ENCODE assay signal across 8 cellular contexts in genomic region chr4:183471960-183472708, GRCh38. TPM values are rescaled to one million over a fixed set of nuclear protein-coding genes. Genes with fewer than 3 reads are reported as not detected.
DNase-seq lines count a peak whose midpoint lies in the region; ATAC-seq and TF ChIP-seq lines count a peak whose summit lies in the region.

No MANE protein-coding gene starts in this region.

- intact Hi-C loops in activated CD4-positive, alpha-beta T cell treated with anti-CD3 and anti-CD28 coated beads for 36 hours (cut with DNase I, micrococcal nuclease): loop anchor here (1.0 to 2.0 kb wide), 6 partner anchors 32 to 697 kb away; no protein-coding TSS in a partner anchor

- TF ChIP-seq CTCF in choroid plexus epithelial cell (conservative IDR thresholded peaks at IDR 0.05; ENCODE audit: low read depth, low read length): peak; percentile 89

- no peak overlapping the region for H3K27ac Mint-ChIP-seq in activated CD4-positive, alpha-beta T cell treated with anti-CD3 and anti-CD28 coated beads for 36 hours

- peak; percentile 28 for DNase-seq in NCI-H2107 (lab: John Stamatoyannopoulos, UW)
- no peak for DNase-seq in NCI-H2107 treated with DMSO at 0.1 percent for 48 hours (lab: John Stamatoyannopoulos, UW; ENCODE audit: unreplicated experiment)
- DNase-seq in NCI-H2171 (lab: John Stamatoyannopoulos, UW): peak; percentile 14
- peak; percentile 91 for DNase-seq in activated CD4-positive, alpha-beta T cell treated with anti-CD3 and anti-CD28 coated beads for 36 hours
- peak; percentile 79 for DNase-seq in choroid plexus epithelial cell (ENCODE audit: low read depth)
- DNase-seq in left lobe of liver (ENCODE audit: low spot score): peak; percentile 82
- DNase-seq in stimulated activated CD4-positive, alpha-beta T cell treated with anti-CD3 and anti-CD28 coated beads, Interleukin-2, amount 100 ng/mL, for 48 hours: peak; percentile 84 to 89

- no peaks in the 10 kb centered on the region for H3K9me3 Mint-ChIP-seq in activated CD4-positive, alpha-beta T cell treated with anti-CD3 and anti-CD28 coated beads for 36 hours (ENCODE audit: low read depth)

- peak; percentile 80 for ATAC-seq in HG02981 (IDR thresholded peaks at IDR 0.05; ENCODE audit: unreplicated experiment)
- ATAC-seq in activated CD4-positive, alpha-beta T cell treated with anti-CD3 and anti-CD28 coated beads for 36 hours: peak; percentile 84
- peak; percentile 92 for ATAC-seq in left lobe of liver

- CTCF ChIA-PET in activated CD4-positive, alpha-beta T cell treated with anti-CD3 and anti-CD28 coated beads for 36 hours (lab: Charles Lee): interaction anchor here (0.7 to 1.5 kb wide), 5 partner anchors 10 to 214 kb away, joined by 3 to 4 read pairs (median 3); no protein-coding TSS in a partner anchor

- no peak overlapping the region for H3K4me3 Mint-ChIP-seq in activated CD4-positive, alpha-beta T cell treated with anti-CD3 and anti-CD28 coated beads for 36 hours

- H3K36me3 Mint-ChIP-seq in activated CD4-positive, alpha-beta T cell treated with anti-CD3 and anti-CD28 coated beads for 36 hours (ENCODE audit: low read depth): no peaks in the 10 kb centered on the region

- no peaks in the 10 kb centered on the region for H3K27me3 Mint-ChIP-seq in activated CD4-positive, alpha-beta T cell treated with anti-CD3 and anti-CD28 coated beads for 36 hours

- no peak overlapping the region for H3K4me3 ChIP-seq in choroid plexus epithelial cell (ENCODE audit: low read depth, low read length)

- POLR2A ChIA-PET in activated CD4-positive, alpha-beta T cell treated with anti-CD3 and anti-CD28 coated beads for 36 hours (lab: Charles Lee): no interaction called here

- no peaks in the 10 kb centered on the region for H3K4me1 Mint-ChIP-seq in activated CD4-positive, alpha-beta T cell treated with anti-CD3 and anti-CD28 coated beads for 36 hours

RNA-seq across cellular contexts. Expression of gene CDKN2AIP, which starts 27.7 kb away (rescaled TPM):
- 10 to 100 TPM; 19.4 to 22.8 TPM for total RNA-seq in activated CD4-positive, alpha-beta T cell treated with anti-CD3 and anti-CD28 coated beads for 36 hours
- total RNA-seq in left lobe of liver: 6.8 TPM

RNA-seq across cellular contexts. Expression of gene ING2, which starts 32.7 kb away (rescaled TPM):
- total RNA-seq in activated CD4-positive, alpha-beta T cell treated with anti-CD3 and anti-CD28 coated beads for 36 hours: 10 to 100 TPM; 19.9 to 30.0 TPM
- 5.0 TPM for total RNA-seq in left lobe of liver
